ENCODE assay signal across 17 cellular contexts in genomic region chr10:7832060-7832459, GRCh38. TPM values are rescaled to one million over a fixed set of nuclear protein-coding genes. Genes with fewer than 3 reads are reported as not detected.
DNase-seq lines count a peak whose midpoint lies in the region; ATAC-seq and TF ChIP-seq lines count a peak whose summit lies in the region.
"Had no signal": no experiment of that assay in that cellular context is flagged by ENCODE, and none has a peak within 500 bp of the region (broad histone marks: within the 10 kb centered on the region; RNA-seq: fewer than 3 reads in every experiment).

No MANE protein-coding gene starts in this region.

- no peak overlapping the region for H3T11ph ChIP-seq in H9 (ENCODE audit: low read length)

- no peak overlapping the region for H3K9ac ChIP-seq in GM23248
- no peak overlapping the region for H3K9ac ChIP-seq in adipocyte (ENCODE audit: low read length)
- H3K9ac ChIP-seq in H9 (ENCODE audit: extremely low read depth, insufficient read length, low read length) = no peak overlapping the region

- no peak overlapping the region for H2BK15ac ChIP-seq in H9 (ENCODE audit: low read depth, low read length)

- no peaks in the 10 kb centered on the region for H3K79me1 ChIP-seq in H9 (ENCODE audit: insufficient read depth, low read depth, low read length, poor library complexity, severe bottlenecking)

- H2BK20ac ChIP-seq in H9 (ENCODE audit: low read depth, low read length, poor library complexity, severe bottlenecking) = no peak overlapping the region

- no peaks in the 10 kb centered on the region for H3K9me3 ChIP-seq in GM23248 (ENCODE audit: low read depth)
- H3K9me3 ChIP-seq in adipocyte (ENCODE audit: control insufficient read depth, low read length) = no peaks in the 10 kb centered on the region
- H3K9me3 ChIP-seq in H9 (ENCODE audit: control insufficient read depth, low read depth, low read length) = no peaks in the 10 kb centered on the region
- no peaks in the 10 kb centered on the region for H3K9me3 ChIP-seq in heart left ventricle
- H3K9me3 ChIP-seq in suprapubic skin = no peaks in the 10 kb centered on the region

- H2AFZ ChIP-seq in GM23248 = no peak overlapping the region
- no peak overlapping the region for H2AFZ ChIP-seq in H9 (ENCODE audit: low read length)
- H2AFZ ChIP-seq: GM23338 had no signal

- H2AK5ac ChIP-seq in H9 (ENCODE audit: insufficient read length, low read length) = no peak overlapping the region

- H3K9me3 Mint-ChIP-seq in H9 = no peaks in the 10 kb centered on the region
- H3K9me3 Mint-ChIP-seq: CD4-positive, alpha-beta memory T cell; GM23338; HFFc6 had no signal

- no peak overlapping the region for H2BK120ac ChIP-seq in H9 (ENCODE audit: low read depth, low read length, poor library complexity, severe bottlenecking)

- H4K20me1 ChIP-seq in GM23248 (ENCODE audit: insufficient read depth) (no peaks in the 10 kb centered on the region), H9 (ENCODE audit: control insufficient read depth, insufficient read depth, insufficient read length) (no peaks in the 10 kb centered on the region)

- peaks cover 69% of the 10 kb centered on the region for H3K79me2 ChIP-seq in GM23248 (ENCODE audit: insufficient read depth)
- no peaks in the 10 kb centered on the region; the same call in 1 of the 2 replicates for H3K79me2 ChIP-seq in H9 (ENCODE audit: insufficient read depth, low read length)

- H2BK5ac ChIP-seq in H9 (ENCODE audit: insufficient read length, low read length) = no peak overlapping the region

- H3K27ac ChIP-seq in GM23248 (no peak overlapping the region), H9 (ENCODE audit: insufficient read length, low read depth, low read length) (no peak overlapping the region), heart left ventricle (no peak overlapping the region), suprapubic skin (no peak overlapping the region)
- H3K27ac ChIP-seq: C4-2B, HL-60 had no signal

- WGBS in GM23248 (ENCODE audit: low coverage in 1 of 2, low lambda C conversion rate in 2 of 2, missing lambda C conversion rate in 2 of 2), 2 experiments = 43 to 53% methylated on average over 1 of the region's 1 CpG
- no CpG with 5 or more reads among the region's 1 CpG for WGBS in H9 (ENCODE audit: extremely low coverage, insufficient read length, low lambda C conversion rate)
- 52 to 62% (median 58%) methylated on average over 1 of the region's 1 CpG for WGBS in heart left ventricle, 4 donors
- 84% methylated on average over 1 of the region's 1 CpG for WGBS in suprapubic skin

- TF ChIP-seq EP300 in suprapubic skin (IDR thresholded peaks at IDR 0.05) = no peak

- TF ChIP-seq POLR2A in heart left ventricle (IDR thresholded peaks at IDR 0.05) = no peak
- TF ChIP-seq POLR2A in suprapubic skin (IDR thresholded peaks at IDR 0.05) = no peak

- no peak overlapping the region for H3K4ac ChIP-seq in H9 (ENCODE audit: low read depth, low read length)

- no peak overlapping the region for H3K4me3 Mint-ChIP-seq in H9
- H3K4me3 Mint-ChIP-seq: CD4-positive, alpha-beta memory T cell; GM23338; HFFc6 had no signal

- H3K36me3 Mint-ChIP-seq in H9 (ENCODE audit: insufficient read depth in 1 of 3, low read depth in 3 of 3) = peaks cover under 1 to 15% (median 7%) of the 10 kb centered on the region in 3 experiments; a peak in 6 of 7 replicates

- H3K23me2 ChIP-seq in H9 (ENCODE audit: insufficient read length, low read depth, low read length, poor library complexity, severe bottlenecking) = no peaks in the 10 kb centered on the region

- no peak overlapping the region for H4K8ac ChIP-seq in H9 (replicated peaks; ENCODE audit: insufficient read length, low read depth, low read length)

- TF ChIP-seq CTCF in H9 (conservative IDR thresholded peaks at IDR 0.05) = no peak
- no peak for TF ChIP-seq CTCF in heart left ventricle (IDR thresholded peaks at IDR 0.05)
- no peak for TF ChIP-seq CTCF in suprapubic skin (IDR thresholded peaks at IDR 0.05)

- H3K4me3 ChIP-seq in GM23248 (no peak overlapping the region), adipocyte (ENCODE audit: low read length) (no peak overlapping the region), heart left ventricle (no peak overlapping the region), suprapubic skin (no peak overlapping the region)
- H3K4me3 ChIP-seq: GM23338, K562 had no signal

- peaks cover 8% of the 10 kb centered on the region in 2 experiments for H3K4me1 Mint-ChIP-seq in H9

- H3K36me3 ChIP-seq in GM23248 (ENCODE audit: low read depth) (no peaks in the 10 kb centered on the region), adipocyte (ENCODE audit: control insufficient read depth, insufficient read depth, low read length, severe bottlenecking) (no peaks in the 10 kb centered on the region), heart left ventricle (peaks cover 0 to 12% (median 1%) of the 10 kb centered on the region in 9 donors), suprapubic skin (peaks cover 12% of the 10 kb centered on the region)

- DNase-seq in AG20443 (ENCODE audit: low spot score) (peak; percentile 20), GM23248 (peak; percentile 5), adipocyte (ENCODE audit: low read depth) (peak; percentile 49), fibroblast of gingiva (ENCODE audit: low read depth) (peak; percentile 4), H9 (no peak), heart left ventricle (no peak), suprapubic skin (ENCODE audit: low spot score in 2 of 2) (no peak)
- DNase-seq: AML-193; CD4-positive, alpha-beta memory T cell; DMS79 treated with DMSO at 0.1 percent for 48 hours; EL; HFFc6 had no signal

- H3K9me2 ChIP-seq in GM23248 (ENCODE audit: insufficient read depth) = no peaks in the 10 kb centered on the region

- H3K27me3 ChIP-seq in GM23248 (replicated peaks; ENCODE audit: insufficient read depth) (no peaks in the 10 kb centered on the region), adipocyte (replicated peaks; ENCODE audit: control insufficient read depth, insufficient read depth, low read length) (no peaks in the 10 kb centered on the region), H9 (ENCODE audit: insufficient read depth, low read length) (no peaks in the 10 kb centered on the region), heart left ventricle (no peaks in the 10 kb centered on the region), suprapubic skin (no peaks in the 10 kb centered on the region)

- H3K4me2 ChIP-seq in GM23248 (ENCODE audit: unreplicated experiment) (no peak overlapping the region), H9 (ENCODE audit: insufficient read depth, insufficient read length, low read length) (no peak overlapping the region)
- H3K4me2 ChIP-seq: GM23338 had no signal

- H3K4me1 ChIP-seq in GM23248 (ENCODE audit: insufficient read depth) (no peaks in the 10 kb centered on the region), adipocyte (ENCODE audit: control insufficient read depth, insufficient read depth, low read length) (no peaks in the 10 kb centered on the region), H9 (ENCODE audit: insufficient read depth, low read length) (peaks cover 2% of the 10 kb centered on the region; the same call in 1 of the 2 replicates), heart left ventricle (peaks cover 0 to 15% (median 2%) of the 10 kb centered on the region in 12 donors), suprapubic skin (no peaks in the 10 kb centered on the region)

- no peak overlapping the region for H3K18ac ChIP-seq in H9 (ENCODE audit: insufficient read length, low read depth, low read length)

- no peak overlapping the region for H3K14ac ChIP-seq in H9 (ENCODE audit: insufficient read depth, low read length)

- H2BK12ac ChIP-seq in H9 (ENCODE audit: insufficient read length, low read depth, low read length) = no peak overlapping the region

- H3F3A ChIP-seq in GM23248 (ENCODE audit: insufficient read depth) = no peaks in the 10 kb centered on the region

- intact Hi-C loops in heart left ventricle (cut with DNase I) = loop anchor here in 1 of 10 donors (5.0 kb wide), 1 partner anchor 110 kb away; no protein-coding TSS in a partner anchor

- no peak for ATAC-seq in heart left ventricle
- ATAC-seq: GM23338, HCT116, K562 had no signal

- no peak overlapping the region for H4K5ac ChIP-seq in H9 (ENCODE audit: insufficient read length, low read depth, low read length)

- in situ Hi-C loops in GM23248 (cut with MboI) = no loop called here

- no peak overlapping the region for H4K91ac ChIP-seq in H9 (ENCODE audit: insufficient read length, low read depth, low read length)

- no peak overlapping the region for H3K27ac Mint-ChIP-seq in H9
- H3K27ac Mint-ChIP-seq: CD4-positive, alpha-beta memory T cell; GM23338; HFFc6 had no signal

- H3K56ac ChIP-seq in H9 (ENCODE audit: insufficient read length, low read depth, low read length) = no peak overlapping the region

- H3K23ac ChIP-seq in H9 (ENCODE audit: insufficient read length, low read depth, low read length) = no peak overlapping the region

- no peaks in the 10 kb centered on the region for H3K27me3 Mint-ChIP-seq in H9 (ENCODE audit: low read depth)
- H3K27me3 Mint-ChIP-seq: CD4-positive, alpha-beta memory T cell had no signal

RNA-seq across cellular contexts. Expression of gene TAF3, which starts 13.8 kb away (rescaled TPM):
- 1.7 and 2.4 TPM in 2 replicates for total RNA-seq in GM23248 (2014; rRNA removed; shearing (Covaris generic))
- polyA plus RNA-seq in GM23248 (2016; fragmentation: Nextera tagmentation; extraction: Ambion mirVana) = 4.4 and 5.5 TPM in 2 replicates
- total RNA-seq in H9 (2021) = 10.1 and 10.2 TPM in 2 replicates
- total RNA-seq in heart left ventricle = 10 to 100 TPM in 6 of 9 donors, 1 to 10 TPM in 3; 5.9 to 14.0 (median 12.4) TPM
- 1 to 10 TPM; 5.7 to 6.8 TPM for polyA plus RNA-seq in heart left ventricle
- 10 to 100 TPM in 2 of 4 donors, 1 to 10 TPM in 2; 5.6 to 13.3 (median 10.3) TPM for total RNA-seq in suprapubic skin

RNA-seq across cellular contexts. Expression of gene ATP5F1C, which starts 44.1 kb away (rescaled TPM):
- total RNA-seq in GM23248 (2014; rRNA removed; shearing (Covaris generic)) = 229 and 315 TPM in 2 replicates
- polyA plus RNA-seq in GM23248 (2016; fragmentation: Nextera tagmentation; extraction: Ambion mirVana) = 294 and 304 TPM in 2 replicates
- total RNA-seq in H9 (2021) = 268 and 280 TPM in 2 replicates
- 1,000 to 10,000 TPM in 1 of 9 donors, 100 to 1,000 TPM in 8; 492 to 1,259 (median 784) TPM for total RNA-seq in heart left ventricle
- polyA plus RNA-seq in heart left ventricle = 1,000 to 10,000 TPM in 1 of 2 donors, 100 to 1,000 TPM in 1; 963 to 1,062 TPM
- 100 to 1,000 TPM; 188 to 226 (median 205) TPM for total RNA-seq in suprapubic skin

RNA-seq across cellular contexts. Expression of gene KIN, which starts 44.3 kb away (rescaled TPM):
- total RNA-seq in GM23248 (2014; rRNA removed; shearing (Covaris generic)) = 3.8 and 7.8 TPM in 2 replicates
- polyA plus RNA-seq in GM23248 (2016; fragmentation: Nextera tagmentation; extraction: Ambion mirVana) (10.6 and 11.7 TPM in 2 replicates), heart left ventricle (1 to 10 TPM; 5.5 to 8.1 TPM)
- total RNA-seq in H9 (2021) (20.9 and 23.4 TPM in 2 replicates), heart left ventricle (10 to 100 TPM in 1 of 9 donors, 1 to 10 TPM in 8; 2.5 to 10.7 (median 5.7) TPM), suprapubic skin (10 to 100 TPM in 1 of 4 donors, 1 to 10 TPM in 3; 2.7 to 13.8 (median 7.5) TPM)

Comparison
In these comparisons a context has a peak if more than half of its experiments do, and no peak if none do; other contexts are left out.
1. DNase-seq: peak in AG20443 (single experiment), GM23248 (single experiment), adipocyte (single experiment) and fibroblast of gingiva (single experiment); none in H9 (single experiment), heart left ventricle (0 of 5) and suprapubic skin (0 of 2).